ENCODE assay signal across 12 cellular contexts in genomic region chr5:130116431-130116830, GRCh38.
DNase-seq lines count a peak whose midpoint lies in the region; ATAC-seq lines count a peak whose summit lies in the region.
"Had no signal": no experiment of that assay in that cellular context is flagged by ENCODE, and none has a peak within 500 bp of the region (broad histone marks: within the 10 kb centered on the region; RNA-seq: fewer than 3 reads in every experiment).

No MANE protein-coding gene starts in this region.

- ATAC-seq in left ventricle myocardium superior (peak; percentile 22), Right ventricle myocardium inferior (no peak)
- ATAC-seq: CD8-positive, alpha-beta T cell had no signal

- intact Hi-C loops in left ventricle myocardium superior (cut with micrococcal nuclease) (no loop called here), Right ventricle myocardium inferior (cut with DNase I) (no loop called here), posterior vena cava (cut with DNase I) (no loop called here)

- DNase-seq in left ventricle myocardium superior (no peak), Right ventricle myocardium inferior (ENCODE audit: missing footprints) (no peak), amniotic epithelial cell (ENCODE audit: low read depth) (peak; percentile 42), posterior vena cava (ENCODE audit: low spot score) (peak; percentile 67), DMS114 treated with DMSO at 0.1 percent for 48 hours (lab: John Stamatoyannopoulos, UW; ENCODE audit: unreplicated experiment) (no peak), NCI-H446 (lab: John Stamatoyannopoulos, UW) (no peak), NCI-H2227 treated with DMSO at 0.1 percent for 48 hours (lab: John Stamatoyannopoulos, UW) (no peak)
- DNase-seq: Calu3; CD8-positive, alpha-beta T cell; DND-41; EL; GM23248 had no signal

Comparison
In these comparisons a context has a peak if more than half of its experiments do, and no peak if none do; other contexts are left out.
1. DNase-seq: peak in amniotic epithelial cell (single experiment) and posterior vena cava (single experiment); none in left ventricle myocardium superior (single experiment), Right ventricle myocardium inferior (single experiment), DMS114 treated with DMSO at 0.1 percent for 48 hours (single experiment), NCI-H446 (0 of 2) and NCI-H2227 treated with DMSO at 0.1 percent for 48 hours (single experiment).